12 cellular contexts compared by ENCODE assay signal in genomic region chr10:102423372-102423968, GRCh38. TPM values are rescaled to one million over a fixed set of nuclear protein-coding genes. Genes with fewer than 3 reads are reported as not detected.
DNase-seq lines count a peak whose midpoint lies in the region; ATAC-seq and TF ChIP-seq lines count a peak whose summit lies in the region.
"Had no signal": no experiment of that assay in that cellular context is flagged by ENCODE, and none has a peak within 500 bp of the region (broad histone marks: within the 10 kb centered on the region; RNA-seq: fewer than 3 reads in every experiment).

No MANE protein-coding gene starts in this region.

- in situ Hi-C loops in gastrocnemius medialis (cut with MboI; ENCODE audit: low sequenced_read_pairs in 4 of 4): no loop called here

- peaks cover 37% of the 10 kb centered on the region for H3K4me1 ChIP-seq in CD4-positive, alpha-beta memory T cell (ENCODE audit: insufficient read depth, low read length)
- peaks cover 27 to 30% of the 10 kb centered on the region in 2 donors for H3K4me1 ChIP-seq in gastrocnemius medialis

- no peak overlapping the region for H3K27ac ChIP-seq in CD4-positive, alpha-beta memory T cell (ENCODE audit: low read depth, low read length)
- H3K27ac ChIP-seq in gastrocnemius medialis: peak overlapping the region in 1 of 4 donors; percentile 93

- ATAC-seq in central memory CD8-positive, alpha-beta T cell (replicated peaks; ENCODE audit: extremely low read depth, poor library complexity, severe bottlenecking): no peak
- no peak for ATAC-seq in gastrocnemius medialis

- H3K27me3 Mint-ChIP-seq in CD4-positive, alpha-beta memory T cell: peaks cover 0 to 3% of the 10 kb centered on the region in 2 donors
- peaks cover under 1% of the 10 kb centered on the region for H3K27me3 Mint-ChIP-seq in central memory CD8-positive, alpha-beta T cell
- H3K27me3 Mint-ChIP-seq in neural crest cell (ENCODE audit: low read depth) (peaks cover 11% of the 10 kb centered on the region), CD14-positive monocyte (ENCODE audit: low read depth in 3 of 3) (peaks cover 9 to 15% (median 9%) of the 10 kb centered on the region in 3 donors)

- TF ChIP-seq CTCF in NB4 (IDR thresholded peaks at IDR 0.05; ENCODE audit: low read depth, low read length) (no peak), neural crest cell (conservative IDR thresholded peaks at IDR 0.05) (no peak), gastrocnemius medialis (IDR thresholded peaks at IDR 0.05 in 4 of 5, conservative IDR thresholded peaks at IDR 0.05 in 1 of 5) (no peak), CD14-positive monocyte (IDR thresholded peaks at IDR 0.05) (no peak)

- H3K4me3 Mint-ChIP-seq in CD4-positive, alpha-beta memory T cell: peak overlapping the region in 6 of 8 donors; percentile 36 to 96 (median 58)
- peak overlapping the region; percentile 23 for H3K4me3 Mint-ChIP-seq in central memory CD8-positive, alpha-beta T cell
- H3K4me3 Mint-ChIP-seq in neural crest cell: peak overlapping the region; percentile 94
- no peak overlapping the region for H3K4me3 Mint-ChIP-seq in CD14-positive monocyte

- DNase-seq in CD4-positive, alpha-beta memory T cell: no peak
- no peak for DNase-seq in NB4 (ENCODE audit: low read depth)
- DNase-seq in central memory CD8-positive, alpha-beta T cell (ENCODE audit: low spot score in 2 of 2): no peak
- no peak for DNase-seq in neural crest cell (ENCODE audit: low read depth, low spot score)
- DNase-seq in gastrocnemius medialis: no peak
- DNase-seq in HuH-7.5 (ENCODE audit: low spot score): no peak
- no peak for DNase-seq in T-helper 9 cell
- DNase-seq in CD14-positive monocyte (ENCODE audit: low spot score): no peak
- DNase-seq: activated CD4-positive, alpha-beta T cell treated with anti-CD3 and anti-CD28 coated beads, Interleukin-2, amount 50 U/mL, for 1 hour; COR-L47 had no signal

- peak overlapping the region in 4 of 7 donors; percentile 48 to 96 (median 58) for H3K27ac Mint-ChIP-seq in CD4-positive, alpha-beta memory T cell
- H3K27ac Mint-ChIP-seq in central memory CD8-positive, alpha-beta T cell (ENCODE audit: low read depth): no peak overlapping the region
- H3K27ac Mint-ChIP-seq in neural crest cell (ENCODE audit: unreplicated experiment): no peak overlapping the region
- H3K27ac Mint-ChIP-seq in CD14-positive monocyte: peak overlapping the region in 1 of 7 donors; percentile 71

- H3K9me3 Mint-ChIP-seq in CD4-positive, alpha-beta memory T cell: peaks cover 0 to 4% (median 0%) of the 10 kb centered on the region in 8 donors
- no peaks in the 10 kb centered on the region for H3K9me3 Mint-ChIP-seq in central memory CD8-positive, alpha-beta T cell
- H3K9me3 Mint-ChIP-seq in neural crest cell (no peaks in the 10 kb centered on the region), CD14-positive monocyte (peaks cover 0 to 7% (median 4%) of the 10 kb centered on the region in 7 donors)
- H3K9me3 Mint-ChIP-seq: activated naive CD4-positive, alpha-beta T cell treated with anti-CD3 and anti-CD28 coated beads for 36 hours had no signal

- H3K27me3 ChIP-seq in CD4-positive, alpha-beta memory T cell (ENCODE audit: insufficient read depth, low read length): no peaks in the 10 kb centered on the region
- peaks cover 0 to 6% (median 5%) of the 10 kb centered on the region in 3 donors for H3K27me3 ChIP-seq in gastrocnemius medialis

- POLR2A ChIA-PET in CD4-positive, alpha-beta memory T cell (lab: Charles Lee; ENCODE audit: partially characterized antibody): interaction anchor here (1.1 to 8.2 kb wide), 7 partner anchors 10 to 79 kb away, joined by 3 to 198 read pairs (median 38); partner anchors contain the start of genes ACTR1A, C10orf95, CUEDC2 and NFKB2

- peaks cover 16 to 51% (median 29%) of the 10 kb centered on the region in 4 donors for H3K4me1 Mint-ChIP-seq in CD4-positive, alpha-beta memory T cell
- H3K4me1 Mint-ChIP-seq in central memory CD8-positive, alpha-beta T cell: peaks cover 43% of the 10 kb centered on the region
- H3K4me1 Mint-ChIP-seq in neural crest cell: peaks cover 71% of the 10 kb centered on the region
- H3K4me1 Mint-ChIP-seq in CD14-positive monocyte: peaks cover 34% of the 10 kb centered on the region

- CTCF ChIA-PET in CD4-positive, alpha-beta memory T cell (lab: Charles Lee; ENCODE audit: partially characterized antibody): interaction anchor here (1.1 to 5.6 kb wide), 9 partner anchors 11 to 254 kb away, joined by 4 to 42 read pairs (median 21); partner anchors contain the start of genes C10orf95, CUEDC2 and GBF1

- TF ChIP-seq POLR2A in NB4 (IDR thresholded peaks at IDR 0.05; ENCODE audit: extremely low read depth, insufficient read length) (no peak), gastrocnemius medialis (IDR thresholded peaks at IDR 0.05) (no peak)

- H3K4me3 ChIP-seq in CD4-positive, alpha-beta memory T cell (ENCODE audit: low read length in 2 of 2): no peak overlapping the region
- peak overlapping the region; percentile 88 for H3K4me3 ChIP-seq in NB4 (ENCODE audit: low read depth, low read length)
- H3K4me3 ChIP-seq in gastrocnemius medialis: peak overlapping the region in 1 of 4 donors; percentile 87

- no peaks in the 10 kb centered on the region for H3K9me3 ChIP-seq in CD4-positive, alpha-beta memory T cell (ENCODE audit: control insufficient read depth in 1 of 2, low read length in 2 of 2)
- no peaks in the 10 kb centered on the region for H3K9me3 ChIP-seq in gastrocnemius medialis
- H3K9me3 ChIP-seq: thoracic aorta had no signal

- intact Hi-C loops in CD4-positive, alpha-beta memory T cell (cut with micrococcal nuclease): no loop called here
- intact Hi-C loops in gastrocnemius medialis (cut with DNase I; ENCODE audit: low total_unique reads) (loop anchor here (5.0 kb wide), 1 partner anchor 54 kb away; no protein-coding TSS in a partner anchor), CD14-positive monocyte (cut with micrococcal nuclease) (loop anchor here in 1 of 2 donors (5.0 kb wide), 1 partner anchor 39 kb away; no protein-coding TSS in a partner anchor)

- peaks cover 10% of the 10 kb centered on the region for H3K36me3 ChIP-seq in CD4-positive, alpha-beta memory T cell (ENCODE audit: insufficient read depth, low read length)
- no peaks in the 10 kb centered on the region for H3K36me3 ChIP-seq in gastrocnemius medialis

- peaks cover 0 to 14% of the 10 kb centered on the region in 2 donors for H3K36me3 Mint-ChIP-seq in CD4-positive, alpha-beta memory T cell
- peaks cover 17% of the 10 kb centered on the region for H3K36me3 Mint-ChIP-seq in central memory CD8-positive, alpha-beta T cell (ENCODE audit: insufficient read depth)
- peaks cover 2% of the 10 kb centered on the region for H3K36me3 Mint-ChIP-seq in neural crest cell (ENCODE audit: low read depth)
- peaks cover 30 to 38% of the 10 kb centered on the region in 2 donors for H3K36me3 Mint-ChIP-seq in CD14-positive monocyte

RNA-seq across cellular contexts. Expression of gene FBXL15, which starts 2.8 kb away (rescaled TPM):
- total RNA-seq in CD4-positive, alpha-beta memory T cell: 10 to 100 TPM; 21.1 to 24.1 TPM
- 10 to 100 TPM; 27.5 to 44.5 TPM for polyA plus RNA-seq in CD4-positive, alpha-beta memory T cell
- 24.8 and 25.6 TPM in 2 replicates for total RNA-seq in neural crest cell
- 10 to 100 TPM; 14.2 to 34.8 (median 21.0) TPM for total RNA-seq in gastrocnemius medialis
- 10 to 100 TPM; 25.5 to 36.3 TPM for polyA plus RNA-seq in CD14-positive monocyte

RNA-seq across cellular contexts. Expression of gene PSD, which starts 4.9 kb away (rescaled TPM):
- 1 to 10 TPM; 4.9 to 5.4 TPM for total RNA-seq in CD4-positive, alpha-beta memory T cell
- polyA plus RNA-seq in CD4-positive, alpha-beta memory T cell: 1 to 10 TPM; 2.1 to 2.7 TPM
- total RNA-seq in neural crest cell (36.1 and 37.4 TPM in 2 replicates), gastrocnemius medialis (1 to 10 TPM in 1 of 4 donors, under 1 TPM in 1, not detected in 2; 0.35 to 2.6 TPM)
- 1 to 10 TPM; 1.1 to 1.5 TPM for polyA plus RNA-seq in CD14-positive monocyte

RNA-seq across cellular contexts. Expression of gene CUEDC2, which starts 8.9 kb away (rescaled TPM):
- 10 to 100 TPM; 27.2 to 30.8 TPM for total RNA-seq in CD4-positive, alpha-beta memory T cell
- polyA plus RNA-seq in CD4-positive, alpha-beta memory T cell: 10 to 100 TPM; 52.0 to 57.5 TPM
- total RNA-seq in neural crest cell: 118 and 121 TPM in 2 replicates
- 10 to 100 TPM; 51.6 to 83.1 (median 70.2) TPM for total RNA-seq in gastrocnemius medialis
- 10 to 100 TPM; 58.5 to 70.2 TPM for polyA plus RNA-seq in CD14-positive monocyte

RNA-seq across cellular contexts. Expression of gene C10orf95, which starts 27.9 kb away (rescaled TPM):
- total RNA-seq in CD4-positive, alpha-beta memory T cell: 1 to 10 TPM in 1 of 2 experiments, under 1 TPM in 1; 0.89 to 1.6 TPM
- under 1 TPM; 0.41 to 0.42 TPM for polyA plus RNA-seq in CD4-positive, alpha-beta memory T cell
- 0.21 and 0.27 TPM in 2 replicates for total RNA-seq in neural crest cell
- total RNA-seq in gastrocnemius medialis: not detected
- polyA plus RNA-seq in CD14-positive monocyte: not detected
- total RNA-seq: thoracic aorta had no signal

RNA-seq across cellular contexts. Expression of gene NFKB2, which starts 28.0 kb away (rescaled TPM):
- total RNA-seq in CD4-positive, alpha-beta memory T cell: 100 to 1,000 TPM; 146 to 147 TPM
- polyA plus RNA-seq in CD4-positive, alpha-beta memory T cell: 10 to 100 TPM in 1 of 2 donors, 1 to 10 TPM in 1; 6.6 to 25.2 TPM
- total RNA-seq in neural crest cell: 22.9 and 26.1 TPM in 2 replicates
- 10 to 100 TPM in 3 of 4 donors, 1 to 10 TPM in 1; 8.6 to 17.3 (median 12.8) TPM for total RNA-seq in gastrocnemius medialis
- 10 to 100 TPM in 1 of 2 donors, 1 to 10 TPM in 1; 6.8 to 15.0 TPM for polyA plus RNA-seq in CD14-positive monocyte

Comparison
In these comparisons a context has a peak if more than half of its experiments do, and no peak if none do; other contexts are left out.
1. H3K27ac Mint-ChIP-seq: peak in CD4-positive, alpha-beta memory T cell (4 of 7); none in central memory CD8-positive, alpha-beta T cell (single experiment) and neural crest cell (single experiment).
2. H3K4me3 Mint-ChIP-seq: peak in CD4-positive, alpha-beta memory T cell (6 of 8), central memory CD8-positive, alpha-beta T cell (single experiment) and neural crest cell (single experiment); none in CD14-positive monocyte (0 of 2).